9 cellular contexts compared by ENCODE assay signal in the genomic region with DNA sequence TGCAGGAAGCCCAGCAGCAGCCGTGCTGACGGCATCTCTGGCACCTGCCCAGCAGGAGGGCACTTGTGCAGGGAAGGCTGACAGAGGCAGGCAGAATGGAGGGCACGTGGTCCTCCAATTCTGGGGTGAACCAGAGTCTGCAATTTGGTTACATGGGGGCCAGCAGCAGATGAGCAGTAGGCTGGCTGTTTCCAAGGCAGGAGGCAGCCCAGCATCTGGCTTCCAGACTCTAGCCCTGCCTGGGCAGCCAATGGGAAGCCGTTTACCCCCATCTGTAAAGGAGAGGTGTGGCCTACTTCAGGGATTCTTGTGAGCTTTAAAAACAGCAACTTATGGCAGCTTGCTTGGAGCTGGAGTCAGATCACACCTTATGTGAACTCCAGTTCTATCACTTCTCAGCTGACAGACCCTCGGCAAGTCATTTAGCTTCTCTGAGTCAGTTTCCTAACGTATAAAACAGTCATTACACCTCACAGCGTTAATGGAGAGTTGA. TPM values are rescaled to one million over a fixed set of nuclear protein-coding genes. Genes with fewer than 3 reads are reported as not detected.
DNase-seq lines count a peak whose midpoint lies in the region; ATAC-seq and TF ChIP-seq lines count a peak whose summit lies in the region.
"Had no signal": no experiment of that assay in that cellular context is flagged by ENCODE, and none has a peak within 500 bp of the region (broad histone marks: within the 10 kb centered on the region; RNA-seq: fewer than 3 reads in every experiment).

No MANE protein-coding gene starts in this region.

- peaks cover 52% of the 10 kb centered on the region for H3K36me3 Mint-ChIP-seq in GM23338 (ENCODE audit: low read depth)
- H3K36me3 Mint-ChIP-seq in type B pancreatic cell, result peaks cover 18% of the 10 kb centered on the region

- H3F3A ChIP-seq in GM23338 (replicated peaks; ENCODE audit: low read depth), result no peaks in the 10 kb centered on the region

- TF ChIP-seq CTCF in 22Rv1 (IDR thresholded peaks at IDR 0.05), result no peak
- no peak for TF ChIP-seq CTCF in GM23338 (conservative IDR thresholded peaks at IDR 0.05; ENCODE audit: low read depth in 2 of 2)
- TF ChIP-seq CTCF in WERI-Rb-1 (IDR thresholded peaks at IDR 0.05; ENCODE audit: low read depth, low read length), result no peak
- no peak for TF ChIP-seq CTCF in type B pancreatic cell (conservative IDR thresholded peaks at IDR 0.05)

- no peaks in the 10 kb centered on the region for H3K4me1 ChIP-seq in GM23338 (ENCODE audit: insufficient read depth)

- H3K27me3 ChIP-seq in GM23338 (ENCODE audit: insufficient read depth) (no peaks in the 10 kb centered on the region), WERI-Rb-1 (ENCODE audit: insufficient read depth, low read depth, severe bottlenecking) (no peaks in the 10 kb centered on the region)

- no peak overlapping the region for H3K4me3 Mint-ChIP-seq in GM23338
- H3K4me3 Mint-ChIP-seq in type B pancreatic cell, result no peak overlapping the region

- no peaks in the 10 kb centered on the region for H3K79me2 ChIP-seq in GM23338 (replicated peaks; ENCODE audit: insufficient read depth)

- H3K36me3 ChIP-seq in GM23338 (ENCODE audit: insufficient read depth) (peaks cover 8% of the 10 kb centered on the region), WERI-Rb-1 (peaks cover 54% of the 10 kb centered on the region)

- H3K27me3 Mint-ChIP-seq in GM23338 (ENCODE audit: insufficient read depth, low read depth, poor library complexity) (peaks cover 4% of the 10 kb centered on the region), type B pancreatic cell (no peaks in the 10 kb centered on the region)

- H3K4me1 Mint-ChIP-seq in GM23338 (no peaks in the 10 kb centered on the region), type B pancreatic cell (ENCODE audit: unreplicated experiment) (peaks cover 20% of the 10 kb centered on the region)

- no peaks in the 10 kb centered on the region for H3K9me3 ChIP-seq in WERI-Rb-1 (ENCODE audit: severe bottlenecking)
- H3K9me3 ChIP-seq: thoracic aorta had no signal

- H3K27ac Mint-ChIP-seq in GM23338, result no peak overlapping the region
- H3K27ac Mint-ChIP-seq in type B pancreatic cell, result no peak overlapping the region

- H3K9me3 Mint-ChIP-seq in GM23338 (no peaks in the 10 kb centered on the region), type B pancreatic cell (no peaks in the 10 kb centered on the region)

- ATAC-seq in GM23338, result peak; percentile 57; the same call in 2 of the 3 replicates
- peak; percentile 82 for ATAC-seq in left ventricle myocardium superior
- no peak for ATAC-seq in GM21576 (IDR thresholded peaks at IDR 0.05; ENCODE audit: unreplicated experiment)
- no peak for ATAC-seq in GM18909 (IDR thresholded peaks at IDR 0.05; ENCODE audit: poor library complexity, unreplicated experiment)

- intact Hi-C loops in left ventricle myocardium superior (cut with micrococcal nuclease), result no loop called here

- no peak overlapping the region for H3K4me3 ChIP-seq in GM23338
- H3K4me3 ChIP-seq in WERI-Rb-1 (ENCODE audit: low read depth, low read length), result no peak overlapping the region
- H3K4me3 ChIP-seq: thoracic aorta had no signal

- no peaks in the 10 kb centered on the region for H3K9me2 ChIP-seq in GM23338 (ENCODE audit: insufficient read depth)

- DNase-seq in GM23338 (ENCODE audit: low spot score), result no peak
- peak; percentile 62 for DNase-seq in WERI-Rb-1
- peak; percentile 86 for DNase-seq in left ventricle myocardium superior
- DNase-seq in GDM1 (lab: John Stamatoyannopoulos, UW), result no peak
- DNase-seq in type B pancreatic cell (ENCODE audit: extremely low spot score, unreplicated experiment), result no peak

- H3K27ac ChIP-seq in 22Rv1, result peak overlapping the region; percentile 46
- no peak overlapping the region for H3K27ac ChIP-seq in GM23338 (ENCODE audit: low read depth)
- H3K27ac ChIP-seq in WERI-Rb-1, result peak overlapping the region; percentile 58

- no peak overlapping the region for H2AFZ ChIP-seq in GM23338

- no peaks in the 10 kb centered on the region; the same call in 1 of the 2 replicates for H4K20me1 ChIP-seq in GM23338 (replicated peaks; ENCODE audit: insufficient read depth)

- H3K4me2 ChIP-seq in GM23338, result no peak overlapping the region

TF ChIP-seq in GM23338, 12 proteins besides CTCF, POLR2A, EP300 and RAD21 (continues in another document):
- no peak for TF ChIP-seq NANOG (IDR thresholded peaks at IDR 0.05; ENCODE audit: borderline replicate concordance)
- no peak for TF ChIP-seq CREB1 (CRISPR knock-in tag; IDR thresholded peaks at IDR 0.05; ENCODE audit: low read depth)
- TF ChIP-seq EZH2phosphoT487 (IDR thresholded peaks at IDR 0.05; ENCODE audit: unreplicated experiment), result no peak
- no peak for TF ChIP-seq JUNB (IDR thresholded peaks at IDR 0.05; ENCODE audit: unreplicated experiment)
- no peak for TF ChIP-seq STAT1 (IDR thresholded peaks at IDR 0.05; ENCODE audit: unreplicated experiment)
- TF ChIP-seq ZNF114 (CRISPR knock-in tag; IDR thresholded peaks at IDR 0.05), result no peak
- TF ChIP-seq POLR2AphosphoS5 (IDR thresholded peaks at IDR 0.05; ENCODE audit: low read depth), result no peak
- TF ChIP-seq, protein P1, sequence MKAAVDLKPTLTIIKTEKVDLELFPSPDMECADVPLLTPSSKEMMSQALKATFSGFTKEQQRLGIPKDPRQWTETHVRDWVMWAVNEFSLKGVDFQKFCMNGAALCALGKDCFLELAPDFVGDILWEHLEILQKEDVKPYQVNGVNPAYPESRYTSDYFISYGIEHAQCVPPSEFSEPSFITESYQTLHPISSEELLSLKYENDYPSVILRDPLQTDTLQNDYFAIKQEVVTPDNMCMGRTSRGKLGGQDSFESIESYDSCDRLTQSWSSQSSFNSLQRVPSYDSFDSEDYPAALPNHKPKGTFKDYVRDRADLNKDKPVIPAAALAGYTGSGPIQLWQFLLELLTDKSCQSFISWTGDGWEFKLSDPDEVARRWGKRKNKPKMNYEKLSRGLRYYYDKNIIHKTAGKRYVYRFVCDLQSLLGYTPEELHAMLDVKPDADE (IDR thresholded peaks at IDR 0.05), result no peak
- TF ChIP-seq EZH2 (IDR thresholded peaks at IDR 0.05; ENCODE audit: low read depth, unreplicated experiment), result no peak
- TF ChIP-seq, protein P2, sequence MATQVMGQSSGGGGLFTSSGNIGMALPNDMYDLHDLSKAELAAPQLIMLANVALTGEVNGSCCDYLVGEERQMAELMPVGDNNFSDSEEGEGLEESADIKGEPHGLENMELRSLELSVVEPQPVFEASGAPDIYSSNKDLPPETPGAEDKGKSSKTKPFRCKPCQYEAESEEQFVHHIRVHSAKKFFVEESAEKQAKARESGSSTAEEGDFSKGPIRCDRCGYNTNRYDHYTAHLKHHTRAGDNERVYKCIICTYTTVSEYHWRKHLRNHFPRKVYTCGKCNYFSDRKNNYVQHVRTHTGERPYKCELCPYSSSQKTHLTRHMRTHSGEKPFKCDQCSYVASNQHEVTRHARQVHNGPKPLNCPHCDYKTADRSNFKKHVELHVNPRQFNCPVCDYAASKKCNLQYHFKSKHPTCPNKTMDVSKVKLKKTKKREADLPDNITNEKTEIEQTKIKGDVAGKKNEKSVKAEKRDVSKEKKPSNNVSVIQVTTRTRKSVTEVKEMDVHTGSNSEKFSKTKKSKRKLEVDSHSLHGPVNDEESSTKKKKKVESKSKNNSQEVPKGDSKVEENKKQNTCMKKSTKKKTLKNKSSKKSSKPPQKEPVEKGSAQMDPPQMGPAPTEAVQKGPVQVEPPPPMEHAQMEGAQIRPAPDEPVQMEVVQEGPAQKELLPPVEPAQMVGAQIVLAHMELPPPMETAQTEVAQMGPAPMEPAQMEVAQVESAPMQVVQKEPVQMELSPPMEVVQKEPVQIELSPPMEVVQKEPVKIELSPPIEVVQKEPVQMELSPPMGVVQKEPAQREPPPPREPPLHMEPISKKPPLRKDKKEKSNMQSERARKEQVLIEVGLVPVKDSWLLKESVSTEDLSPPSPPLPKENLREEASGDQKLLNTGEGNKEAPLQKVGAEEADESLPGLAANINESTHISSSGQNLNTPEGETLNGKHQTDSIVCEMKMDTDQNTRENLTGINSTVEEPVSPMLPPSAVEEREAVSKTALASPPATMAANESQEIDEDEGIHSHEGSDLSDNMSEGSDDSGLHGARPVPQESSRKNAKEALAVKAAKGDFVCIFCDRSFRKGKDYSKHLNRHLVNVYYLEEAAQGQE (IDR thresholded peaks at IDR 0.05; ENCODE audit: unreplicated experiment), result no peak
- TF ChIP-seq ZNF331 (CRISPR knock-in tag; IDR thresholded peaks at IDR 0.05; ENCODE audit: low read depth), result no peak

RNA-seq across cellular contexts. Expression of gene RASL10A, which starts 27.9 kb away (rescaled TPM):
- total RNA-seq in GM23338 (2014; rRNA removed; shearing (Covaris generic)), result 0.54 and 3.0 TPM in 2 replicates
- polyA plus RNA-seq in GM23338 (2016; fragmentation: Nextera tagmentation; extraction: Ambion mirVana), result 0.99 and 1.6 TPM in 2 replicates
- 1.2 TPM for total RNA-seq in left ventricle myocardium superior
- 0.62 and 1.5 TPM in 2 replicates for total RNA-seq in type B pancreatic cell (ENCODE audit: low replicate concordance)

RNA-seq across cellular contexts. Expression of gene GAS2L1, which starts 36.9 kb away (rescaled TPM):
- 4.9 and 9.5 TPM in 2 replicates for total RNA-seq in GM23338 (2014; rRNA removed; shearing (Covaris generic))
- 3.7 and 5.2 TPM in 2 replicates for polyA plus RNA-seq in GM23338 (2016; fragmentation: Nextera tagmentation; extraction: Ambion mirVana)
- total RNA-seq in left ventricle myocardium superior (23.2 TPM), type B pancreatic cell (ENCODE audit: low replicate concordance) (13.5 and 17.2 TPM in 2 replicates)

RNA-seq across cellular contexts. Expression of gene AP1B1, which starts 45.0 kb away (rescaled TPM):
- 67.5 and 74.4 TPM in 2 replicates for total RNA-seq in GM23338 (2014; rRNA removed; shearing (Covaris generic))
- 19.5 TPM in 2 replicates for polyA plus RNA-seq in GM23338 (2016; fragmentation: Nextera tagmentation; extraction: Ambion mirVana)
- 30.0 TPM for total RNA-seq in left ventricle myocardium superior
- total RNA-seq in type B pancreatic cell (ENCODE audit: low replicate concordance), result 60.9 and 73.3 TPM in 2 replicates

Comparison
In these comparisons a context has a peak if more than half of its experiments do, and no peak if none do; other contexts are left out.
1. ATAC-seq: peak in GM23338 (single experiment) and left ventricle myocardium superior (single experiment); none in GM21576 (single experiment) and GM18909 (single experiment).
2. DNase-seq: peak in WERI-Rb-1 (single experiment) and left ventricle myocardium superior (single experiment); none in GM23338 (single experiment), GDM1 (single experiment) and type B pancreatic cell (single experiment).